2 cellular contexts compared by ENCODE assay signal in the genomic region with DNA sequence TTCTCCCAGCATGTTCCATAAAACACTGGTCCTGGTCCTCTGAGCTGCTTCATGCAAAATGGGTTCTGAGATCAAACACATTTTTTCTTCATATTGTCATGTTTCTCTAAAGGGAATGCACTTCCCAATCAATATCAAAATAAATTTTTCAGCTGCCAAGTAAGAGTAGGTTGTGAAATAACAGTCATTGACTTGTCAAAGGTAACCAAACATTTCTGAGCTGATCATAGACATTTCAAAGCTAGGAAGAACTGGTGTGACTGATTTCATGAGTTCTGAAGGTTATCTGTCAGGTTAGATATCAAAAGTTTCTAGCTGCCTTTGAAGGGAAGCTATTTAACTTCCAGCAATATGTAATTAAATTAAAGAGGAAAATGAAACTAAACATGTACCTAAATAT.
TF ChIP-seq lines count a peak whose summit lies in the region.

No MANE protein-coding gene starts in this region.

TF ChIP-seq in HCT116, 20 proteins besides CTCF, POLR2A, EP300 and RAD21:
- TF ChIP-seq POLR2AphosphoS5 (IDR thresholded peaks at IDR 0.05; ENCODE audit: low read depth, low read length) (no peak), ZNF274 (IDR thresholded peaks at IDR 0.05; ENCODE audit: low read depth, low read length) (no peak), SIN3A (IDR thresholded peaks at IDR 0.05; ENCODE audit: low read depth) (0 out of 2 replicates have a peak, but pooled peaks have one; percentile 20), CEBPB (IDR thresholded peaks at IDR 0.05; ENCODE audit: low read depth) (peak; percentile 59)

TF ChIP-seq in liver, 16 proteins besides CTCF, POLR2A, EP300 and RAD21:
- TF ChIP-seq SP1 (IDR thresholded peaks at IDR 0.05) (no peak), HNF4A (conservative IDR thresholded peaks at IDR 0.05) (peak in 1 of 2 donors; percentile 16), YY1 (IDR thresholded peaks at IDR 0.05) (peak; percentile 16), JUND (IDR thresholded peaks at IDR 0.05) (peak in 1 of 2 donors; percentile 45)
